7 cellular contexts compared by ENCODE assay signal in genomic region chr12:121711237-121711924, GRCh38. TPM values are rescaled to one million over a fixed set of nuclear protein-coding genes. Genes with fewer than 3 reads are reported as not detected.
DNase-seq lines count a peak whose midpoint lies in the region; ATAC-seq, FAIRE-seq and TF ChIP-seq lines count a peak whose summit lies in the region.
"Not testable (repeated sequence)": the region's sequence is repeated elsewhere in the genome, so short reads cannot be mapped to it uniquely, and the experiment has no call there.

No MANE protein-coding gene starts in this region.

- H3K36me3 Mint-ChIP-seq in activated CD8-positive, alpha-beta memory T cell treated with anti-CD3 and anti-CD28 coated beads, Interleukin-2, amount 10 ng/mL, durations not matched to agents 7 days and 5 days; chondrocyte (ENCODE audit: low read depth): not testable (repeated sequence)

- TF ChIP-seq CTCF in GM12864 (IDR thresholded peaks at IDR 0.05; ENCODE audit: low read depth, low read length, missing control alignments); chondrocyte (IDR thresholded peaks at IDR 0.05); left ventricle myocardium inferior (IDR thresholded peaks at IDR 0.05; ENCODE audit: borderline replicate concordance): not testable (repeated sequence)

- ATAC-seq in activated CD8-positive, alpha-beta memory T cell treated with anti-CD3 and anti-CD28 coated beads, Interleukin-2, amount 10 ng/mL, durations not matched to agents 7 days and 5 days, result peak; percentile 30

- peaks cover 26% of the 10 kb centered on the region for H3K4me1 Mint-ChIP-seq in activated CD8-positive, alpha-beta memory T cell treated with anti-CD3 and anti-CD28 coated beads, Interleukin-2, amount 10 ng/mL, durations not matched to agents 7 days and 5 days
- H3K4me1 Mint-ChIP-seq in chondrocyte (ENCODE audit: low read depth), result peaks cover 31% of the 10 kb centered on the region

- H3K27me3 ChIP-seq in left ventricle myocardium inferior (ENCODE audit: low read depth); small intestine (ENCODE audit: control insufficient read depth in 2 of 2, insufficient read depth in 2 of 2, low read length in 2 of 2): not testable (repeated sequence)

- H3K36me3 ChIP-seq in left ventricle myocardium inferior; small intestine (ENCODE audit: control insufficient read depth in 2 of 2, insufficient read depth in 2 of 2, low read length in 2 of 2): not testable (repeated sequence)

- 47 to 67% (median 53%) methylated on average over 20 of the region's 20 CpGs for whole genome bisulfite sequencing in small intestine, 3 donors

- FAIRE-seq in small intestine (lab: Jason Lieb, UNC), result not testable (repeated sequence)

- not testable (repeated sequence) for H3K9me3 Mint-ChIP-seq in activated CD8-positive, alpha-beta memory T cell treated with anti-CD3 and anti-CD28 coated beads, Interleukin-2, amount 10 ng/mL, durations not matched to agents 7 days and 5 days (ENCODE audit: low read depth); chondrocyte (ENCODE audit: low read depth)

- H3K4me3 Mint-ChIP-seq in activated CD8-positive, alpha-beta memory T cell treated with anti-CD3 and anti-CD28 coated beads, Interleukin-2, amount 10 ng/mL, durations not matched to agents 7 days and 5 days, result peak overlapping the region; percentile 99
- peak overlapping the region; percentile 97 for H3K4me3 Mint-ChIP-seq in chondrocyte (ENCODE audit: unreplicated experiment)

- H3K9me3 ChIP-seq in left ventricle myocardium inferior (replicated peaks); small intestine (ENCODE audit: control insufficient read depth, low read depth): not testable (repeated sequence)

- DNase-seq in GM12864 (ENCODE audit: low read depth); chondrocyte (ENCODE audit: low spot score); left ventricle myocardium inferior: not testable (repeated sequence)
- DNase-seq in NOMO-1 treated with DMSO at 0.1 percent for 48 hours (lab: John Stamatoyannopoulos, UW; ENCODE audit: unreplicated experiment) (peak; percentile 40), myocyte (ENCODE audit: low read depth) (peak; percentile 54), small intestine (peak; percentile 53)
- peak; percentile 61 for DNase-seq in activated CD8-positive, alpha-beta memory T cell treated with anti-CD3 and anti-CD28 coated beads, Interleukin-2, amount 10 ng/mL, durations not matched to agents 7 days and 5 days

- intact Hi-C loops in left ventricle myocardium inferior (cut with micrococcal nuclease), result not testable (repeated sequence)

- peak overlapping the region; percentile 97 for H3K27ac ChIP-seq in left ventricle myocardium inferior (replicated peaks)
- H3K27ac ChIP-seq in small intestine (ENCODE audit: low read depth in 1 of 2, low read length in 1 of 2), result peak overlapping the region; percentile 44 to 83

- H3K27ac Mint-ChIP-seq in activated CD8-positive, alpha-beta memory T cell treated with anti-CD3 and anti-CD28 coated beads, Interleukin-2, amount 10 ng/mL, durations not matched to agents 7 days and 5 days, result peak overlapping the region; percentile 96
- peak overlapping the region; percentile 96 for H3K27ac Mint-ChIP-seq in chondrocyte (ENCODE audit: unreplicated experiment)

- CTCF ChIA-PET in activated CD8-positive, alpha-beta memory T cell treated with anti-CD3 and anti-CD28 coated beads, Interleukin-2, amount 10 ng/mL, durations not matched to agents 7 days and 5 days (lab: Charles Lee), result interaction anchor here (0.9 to 6.6 kb wide), 13 partner anchors 10 to 177 kb away, joined by 3 to 74 read pairs (median 5); partner anchors contain the start of genes PSMD9 and RHOF

- peak overlapping the region; percentile 99; the same call in 1 of the 2 replicates for H3K4me3 ChIP-seq in GM12864 (ENCODE audit: low read depth, low read length)
- H3K4me3 ChIP-seq in left ventricle myocardium inferior, result peak overlapping the region; percentile 100
- peak overlapping the region in 1 of 2 donors; percentile 70 for H3K4me3 ChIP-seq in small intestine (ENCODE audit: low read depth in 1 of 2, low read length in 2 of 2)

- not testable (repeated sequence) for H3K27me3 Mint-ChIP-seq in activated CD8-positive, alpha-beta memory T cell treated with anti-CD3 and anti-CD28 coated beads, Interleukin-2, amount 10 ng/mL, durations not matched to agents 7 days and 5 days; chondrocyte (ENCODE audit: low read depth)

- peaks cover 35% of the 10 kb centered on the region for H3K4me1 ChIP-seq in left ventricle myocardium inferior
- H3K4me1 ChIP-seq in small intestine (ENCODE audit: control insufficient read depth in 2 of 2, insufficient read depth in 1 of 2, low read depth in 1 of 2, low read length in 1 of 2), result not testable (repeated sequence)

RNA-seq across cellular contexts. Expression of gene TMEM120B, which starts 1.2 kb away (rescaled TPM):
- total RNA-seq in activated CD8-positive, alpha-beta memory T cell treated with anti-CD3 and anti-CD28 coated beads, Interleukin-2, amount 10 ng/mL, durations not matched to agents 7 days and 5 days, result 10 to 100 TPM in 1 of 2 experiments, 1 to 10 TPM in 1; 8.8 to 11.0 TPM
- total RNA-seq in chondrocyte (15.3 to 16.6 TPM (median 15.6 TPM) in 3 replicates), left ventricle myocardium inferior (9.2 TPM), myocyte (25.2 and 25.3 TPM in 2 replicates)
- polyA plus RNA-seq in myocyte (2012), result 18.6 TPM
- polyA plus RNA-seq in small intestine, result 1 to 10 TPM; 2.7 to 4.1 (median 3.1) TPM

RNA-seq across cellular contexts. Expression of gene MORN3, which starts 41.9 kb away (rescaled TPM):
- total RNA-seq in activated CD8-positive, alpha-beta memory T cell treated with anti-CD3 and anti-CD28 coated beads, Interleukin-2, amount 10 ng/mL, durations not matched to agents 7 days and 5 days, result 1 to 10 TPM in 1 of 2 experiments, under 1 TPM in 1; 0.54 to 1.2 TPM
- total RNA-seq in chondrocyte, result 0.10 to 0.44 TPM (median 0.15 TPM) in 3 replicates
- not detected for total RNA-seq in left ventricle myocardium inferior
- total RNA-seq in myocyte, result not detected in 2 replicates
- polyA plus RNA-seq in myocyte (2012), result 0.44 TPM
- under 1 TPM in 1 of 3 donors, not detected in 2; 0.57 TPM for polyA plus RNA-seq in small intestine
